Comparison of ENCODE assay signal across 2 cellular contexts in genomic region chr3:14392231-14392630, GRCh38.
TF ChIP-seq lines count a peak whose summit lies in the region.

No MANE protein-coding gene starts in this region.

TF ChIP-seq in Ishikawa, 13 proteins besides CTCF, POLR2A, EP300 and RAD21:
- TF ChIP-seq YY1 (IDR thresholded peaks at IDR 0.05; ENCODE audit: low read depth) (no peak), USF1 (IDR thresholded peaks at IDR 0.05) (no peak), MAX (IDR thresholded peaks at IDR 0.05) (no peak), TAF1 (IDR thresholded peaks at IDR 0.05; ENCODE audit: low read depth) (no peak), EGR1 (IDR thresholded peaks at IDR 0.05) (no peak), CREB1 (IDR thresholded peaks at IDR 0.05; ENCODE audit: low read depth) (no peak), CEBPB (IDR thresholded peaks at IDR 0.05) (no peak), FOXM1 (IDR thresholded peaks at IDR 0.05; ENCODE audit: borderline replicate concordance, low read depth) (no peak), NFIC (IDR thresholded peaks at IDR 0.05) (no peak), ZBTB7A (IDR thresholded peaks at IDR 0.05; ENCODE audit: low read depth) (no peak), TCF12 (IDR thresholded peaks at IDR 0.05; ENCODE audit: low read depth) (no peak), TEAD4 (IDR thresholded peaks at IDR 0.05) (no peak)
TF ChIP-seq in Ishikawa: peak in this region for 0.

TF ChIP-seq in H1, 55 proteins besides CTCF, POLR2A, EP300 and RAD21:
- no peak for TF ChIP-seq SP1 (IDR thresholded peaks at IDR 0.05; ENCODE audit: low read depth, low read length)
- no peak for TF ChIP-seq CTBP2 (IDR thresholded peaks at IDR 0.05; ENCODE audit: borderline replicate concordance, insufficient read depth, insufficient read length, low read length)
- no peak for TF ChIP-seq RFX5 (IDR thresholded peaks at IDR 0.05; ENCODE audit: borderline replicate concordance, low read depth, low read length)
- no peak for TF ChIP-seq USF2 (IDR thresholded peaks at IDR 0.05; ENCODE audit: low read length)
- no peak for TF ChIP-seq RNF2 (IDR thresholded peaks at IDR 0.05; ENCODE audit: borderline replicate concordance, low read depth, low read length, missing control alignments, poor library complexity, severe bottlenecking)
- no peak for TF ChIP-seq ASH2L (IDR thresholded peaks at IDR 0.05; ENCODE audit: low read length)
- TF ChIP-seq TEAD4 (IDR thresholded peaks at IDR 0.05; ENCODE audit: low read depth, low read length) = peak; percentile 37; the same call in 1 of the 2 replicates
